ENCODE assay signal across 8 cellular contexts in genomic region chr4:17810260-17811077, GRCh38. TPM values are rescaled to one million over a fixed set of nuclear protein-coding genes. Genes with fewer than 3 reads are reported as not detected.
DNase-seq lines count a peak whose midpoint lies in the region; ATAC-seq, FAIRE-seq and TF ChIP-seq lines count a peak whose summit lies in the region.

Gene DCAF16 (minus strand): TSS chr4:17810757. CDS start chr4:17804141, 6,616 bp downstream.
Gene NCAPG (plus strand): TSS chr4:17810979. CDS start chr4:17811078, 99 bp downstream.

- ATAC-seq in GM19043 (IDR thresholded peaks at IDR 0.05; ENCODE audit: low read depth, unreplicated experiment) (peak; percentile 83), HG03378 (IDR thresholded peaks at IDR 0.05; ENCODE audit: unreplicated experiment) (peak; percentile 87)

- H3K4me3 ChIP-seq in AG10803 (ENCODE audit: low read length) = peak within 1 kb of the TSS; percentile 88

- peak; percentile 99 for DNase-seq in AG10803 (ENCODE audit: low read depth)
- DNase-seq in NCI-H460 (ENCODE audit: extremely low read depth, low read depth) = peak; percentile 99
- peak; percentile 99 for DNase-seq in activated CD4-positive, CD25-positive, alpha-beta regulatory T cell treated with anti-CD3 and anti-CD28 coated beads, Interleukin-2, amount 50 U/mL, for 72 hours
- DNase-seq in cerebellar nuclear complex (lab: John Stamatoyannopoulos, UW) = peak; percentile 94 to 99
- DNase-seq in stimulated activated CD4-positive, alpha-beta T cell treated with anti-CD3 and anti-CD28 coated beads, Interleukin-12 subunit alpha, Interleukin-12 subunit beta, amount 100 ng/mL, for 4 hours = peak; percentile 98

- no peak for TF ChIP-seq CTCF in AG10803 (conservative IDR thresholded peaks at IDR 0.05; ENCODE audit: low read length)

- FAIRE-seq in islet of Langerhans (lab: Jason Lieb, UNC) = peak; percentile 45

RNA-seq across cellular contexts. Expression of gene DCAF16, which starts in this region (rescaled TPM):
- total RNA-seq in NCI-H460 (2014; rRNA removed; shearing (Covaris generic)) = 27.1 and 30.2 TPM in 2 replicates
- polyA plus RNA-seq in NCI-H460 (2014; cell fraction: nucleus; rRNA removed) = 46.0 and 53.4 TPM in 2 replicates

RNA-seq across cellular contexts. Expression of gene NCAPG, which starts in this region (rescaled TPM):
- total RNA-seq in NCI-H460 (2014; rRNA removed; shearing (Covaris generic)) = 44.1 and 44.2 TPM in 2 replicates
- 40.8 and 44.9 TPM in 2 replicates for polyA plus RNA-seq in NCI-H460 (2014; cell fraction: nucleus; rRNA removed)

Comparison
In these comparisons a context has a peak if more than half of its experiments do, and no peak if none do; other contexts are left out.
1. Peak in every context shown above with its lines: DNase-seq, ATAC-seq and H3K4me3 ChIP-seq.